ENCODE assay signal across 8 cellular contexts in genomic region chr2:32627441-32627900, GRCh38. TPM values are rescaled to one million over a fixed set of nuclear protein-coding genes. Genes with fewer than 3 reads are reported as not detected.
DNase-seq lines count a peak whose midpoint lies in the region; ATAC-seq and TF ChIP-seq lines count a peak whose summit lies in the region.

No MANE protein-coding gene starts in this region.

- POLR2A ChIA-PET in RWPE1 (lab: Yijun Ruan, JAX; ENCODE audit: low non-redundant PET): interaction anchor here (0.9 to 1.0 kb wide), 2 partner anchors 8 to 14 kb away, joined by 3 read pairs; no protein-coding TSS in a partner anchor

- peaks cover 11% of the 10 kb centered on the region for H3K4me1 ChIP-seq in stomach smooth muscle (ENCODE audit: control insufficient read depth, insufficient read depth, low read length)

- H3K9me3 Mint-ChIP-seq in activated CD8-positive, alpha-beta memory T cell treated with anti-CD3 and anti-CD28 coated beads, Interleukin-2, amount 10 ng/mL, durations not matched to agents 7 days and 5 days (ENCODE audit: low read depth): no peaks in the 10 kb centered on the region

- H3K27ac ChIP-seq in RWPE1 (peak overlapping the region; percentile 59), stomach smooth muscle (ENCODE audit: low read length) (peak overlapping the region; percentile 70)

- no peaks in the 10 kb centered on the region for H3K9me3 ChIP-seq in stomach smooth muscle (ENCODE audit: control insufficient read depth in 2 of 2, low read length in 2 of 2)

- no peak for DNase-seq in activated CD8-positive, alpha-beta memory T cell treated with anti-CD3 and anti-CD28 coated beads, Interleukin-2, amount 10 ng/mL, durations not matched to agents 7 days and 5 days
- DNase-seq in activated CD8-positive, alpha-beta memory T cell treated with anti-CD3 and anti-CD28 coated beads, Interleukin-2, amount 50 U/mL, for 4 hours: no peak
- peak; percentile 20 for DNase-seq in RWPE1 (ENCODE audit: low spot score)
- peak; percentile 18 to 49 for DNase-seq in dermis microvascular lymphatic vessel endothelial cell (ENCODE audit: low read depth in 2 of 2)
- peak; percentile 41 to 60 for DNase-seq in lung microvascular endothelial cell (ENCODE audit: low read depth in 2 of 2)
- DNase-seq in NCI-H510A treated with DMSO at 0.1 percent for 48 hours (lab: John Stamatoyannopoulos, UW): no peak

- CTCF ChIA-PET in activated CD8-positive, alpha-beta memory T cell treated with anti-CD3 and anti-CD28 coated beads, Interleukin-2, amount 10 ng/mL, durations not matched to agents 7 days and 5 days (lab: Charles Lee): interaction anchor here (0.8 kb wide), 1 partner anchor 51 kb away, joined by 3 read pairs; no protein-coding TSS in a partner anchor
- CTCF ChIA-PET in RWPE1 (lab: Yijun Ruan, JAX): no interaction called here

- H3K27ac Mint-ChIP-seq in activated CD8-positive, alpha-beta memory T cell treated with anti-CD3 and anti-CD28 coated beads, Interleukin-2, amount 10 ng/mL, durations not matched to agents 7 days and 5 days: peak overlapping the region; percentile 90

- H3K4me1 Mint-ChIP-seq in activated CD8-positive, alpha-beta memory T cell treated with anti-CD3 and anti-CD28 coated beads, Interleukin-2, amount 10 ng/mL, durations not matched to agents 7 days and 5 days: peaks cover 25% of the 10 kb centered on the region

- H3K4me3 ChIP-seq in stomach smooth muscle (ENCODE audit: low read length in 2 of 2): peak overlapping the region; percentile 95 to 97

- H3K36me3 ChIP-seq in stomach smooth muscle (ENCODE audit: control insufficient read depth in 2 of 2, insufficient read depth in 2 of 2, low read length in 2 of 2): peaks cover 3 to 4% of the 10 kb centered on the region in 2 donors

- H3K27me3 Mint-ChIP-seq in activated CD8-positive, alpha-beta memory T cell treated with anti-CD3 and anti-CD28 coated beads, Interleukin-2, amount 10 ng/mL, durations not matched to agents 7 days and 5 days: no peaks in the 10 kb centered on the region

- H3K4me3 Mint-ChIP-seq in activated CD8-positive, alpha-beta memory T cell treated with anti-CD3 and anti-CD28 coated beads, Interleukin-2, amount 10 ng/mL, durations not matched to agents 7 days and 5 days: peak overlapping the region; percentile 89

- H3K9ac ChIP-seq in stomach smooth muscle (ENCODE audit: low read length in 2 of 2): peak overlapping the region; percentile 84 to 97

- no peaks in the 10 kb centered on the region for H3K27me3 ChIP-seq in stomach smooth muscle (ENCODE audit: control insufficient read depth in 1 of 2, insufficient read depth in 2 of 2, low read length in 2 of 2)

- TF ChIP-seq CTCF in RWPE1 (conservative IDR thresholded peaks at IDR 0.05; ENCODE audit: low read depth): no peak; the same call in 1 of the 2 replicates

- ATAC-seq in activated CD8-positive, alpha-beta memory T cell treated with anti-CD3 and anti-CD28 coated beads, Interleukin-2, amount 10 ng/mL, durations not matched to agents 7 days and 5 days: peak; percentile 38
- ATAC-seq in HG02884 (IDR thresholded peaks at IDR 0.05; ENCODE audit: unreplicated experiment): peak; percentile 35

- peaks cover 15% of the 10 kb centered on the region for H3K36me3 Mint-ChIP-seq in activated CD8-positive, alpha-beta memory T cell treated with anti-CD3 and anti-CD28 coated beads, Interleukin-2, amount 10 ng/mL, durations not matched to agents 7 days and 5 days

RNA-seq across cellular contexts. Expression of gene TTC27, which starts 0.4 kb away (rescaled TPM):
- 10 to 100 TPM; 17.0 to 22.6 TPM for total RNA-seq in activated CD8-positive, alpha-beta memory T cell treated with anti-CD3 and anti-CD28 coated beads, Interleukin-2, amount 10 ng/mL, durations not matched to agents 7 days and 5 days
- 17.3 and 18.6 TPM in 2 replicates for total RNA-seq in dermis microvascular lymphatic vessel endothelial cell
- 14.7 and 15.7 TPM in 2 replicates for total RNA-seq in lung microvascular endothelial cell

Comparison
In these comparisons a context has a peak if more than half of its experiments do, and no peak if none do; other contexts are left out.
1. DNase-seq: peak in RWPE1 (single experiment), dermis microvascular lymphatic vessel endothelial cell (2 of 2) and lung microvascular endothelial cell (2 of 2); none in activated CD8-positive, alpha-beta memory T cell treated with anti-CD3 and anti-CD28 coated beads, Interleukin-2, amount 10 ng/mL, durations not matched to agents 7 days and 5 days (single experiment), activated CD8-positive, alpha-beta memory T cell treated with anti-CD3 and anti-CD28 coated beads, Interleukin-2, amount 50 U/mL, for 4 hours (single experiment) and NCI-H510A treated with DMSO at 0.1 percent for 48 hours (single experiment).